Comparison of ENCODE assay signal across 21 cellular contexts in the genomic region with DNA sequence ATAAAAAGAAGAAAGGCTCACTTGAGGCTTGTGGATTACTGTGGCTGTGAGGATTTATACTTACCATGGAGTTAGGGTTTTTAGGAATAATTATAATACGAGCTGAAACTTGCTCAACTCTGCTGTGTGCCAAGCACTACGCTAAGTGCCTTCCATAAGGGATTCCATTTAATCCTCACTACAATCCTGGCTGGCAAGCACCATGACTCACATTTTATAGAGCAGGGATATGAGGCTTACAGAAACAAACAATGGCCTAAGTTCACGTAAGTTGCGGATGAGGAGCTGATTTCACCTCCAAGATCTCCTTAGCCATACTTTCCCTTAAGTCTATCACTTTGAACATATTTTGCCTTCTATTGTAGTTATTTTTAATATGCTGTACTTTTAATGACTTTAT. TPM values are rescaled to one million over a fixed set of nuclear protein-coding genes. Genes with fewer than 3 reads are reported as not detected.
A peak's percentile ranks its signal among the peaks of the same experiment; 100 is the strongest.
DNase-seq lines count a peak whose midpoint lies in the region; ATAC-seq and TF ChIP-seq lines count a peak whose summit lies in the region.
"Had no signal": no experiment of that assay in that cellular context is flagged by ENCODE, and none has a peak within 500 bp of the region (broad histone marks: within the 10 kb centered on the region; RNA-seq: fewer than 3 reads in every experiment).

No MANE protein-coding gene starts in this region.

- no peaks in the 10 kb centered on the region for H3K9me3 Mint-ChIP-seq in activated naive CD4-positive, alpha-beta T cell treated with anti-CD3 and anti-CD28 coated beads, Interleukin-2, amount 10 ng/mL, durations not matched to agents 7 days and 5 days
- H3K9me3 Mint-ChIP-seq: activated naive CD4-positive, alpha-beta T cell treated with anti-CD3 and anti-CD28 coated beads for 36 hours; immature natural killer cell; memory B cell; nephron progenitor cell; T-helper 1 cell treated with Interleukin-12 subunit alpha and Interleukin-12 subunit beta and Interleukin-4 antibody, amounts not matched to agents 30 μg/mL and 1 μg/mL, for 36 hours had no signal

- WGBS in heart left ventricle, 4 donors = 89 to 93% (median 91%) methylated on average over 4 of the region's 4 CpGs

- H3K4me1 ChIP-seq in heart left ventricle = no peaks in the 10 kb centered on the region
- H3K4me1 ChIP-seq: testis had no signal

- DNase-seq in EL (peak; percentile 9), NCI-H226 (peak; percentile 20), renal cortical epithelial cell (ENCODE audit: low read depth) (peak; percentile 42), COLO668 (lab: John Stamatoyannopoulos, UW; ENCODE audit: unreplicated experiment) (no peak), DMS153 (lab: John Stamatoyannopoulos, UW) (no peak), heart left ventricle (no peak)
- DNase-seq in activated naive CD4-positive, alpha-beta T cell treated with anti-CD3 and anti-CD28 coated beads, Interleukin-2, amount 10 ng/mL, durations not matched to agents 7 days and 5 days = no peak
- DNase-seq: activated CD4-positive, alpha-beta T cell treated with anti-CD3 and anti-CD28 coated beads for 1 hour; activated CD8-positive, alpha-beta memory T cell treated with anti-CD3 and anti-CD28 coated beads, Interleukin-2, amount 50 U/mL, for 4 hours; activated naive CD4-positive, alpha-beta T cell treated with anti-CD3 and anti-CD28 coated beads for 36 hours; C1 segment of cervical spinal cord; DND-41; effector CD8-positive, alpha-beta T cell; immature natural killer cell; nephron progenitor cell; retina; testis had no signal

- H3K9me3 ChIP-seq in heart left ventricle = no peaks in the 10 kb centered on the region
- H3K9me3 ChIP-seq: testis had no signal

- TF ChIP-seq CTCF in heart left ventricle (IDR thresholded peaks at IDR 0.05) = no peak

- H3K27me3 Mint-ChIP-seq in activated naive CD4-positive, alpha-beta T cell treated with anti-CD3 and anti-CD28 coated beads, Interleukin-2, amount 10 ng/mL, durations not matched to agents 7 days and 5 days = peaks cover 45% of the 10 kb centered on the region

- no peak overlapping the region for H3K4me3 ChIP-seq in heart left ventricle
- H3K4me3 ChIP-seq: testis had no signal

- TF ChIP-seq POLR2A in heart left ventricle (IDR thresholded peaks at IDR 0.05) = no peak

- no peak overlapping the region for H3K27ac Mint-ChIP-seq in activated naive CD4-positive, alpha-beta T cell treated with anti-CD3 and anti-CD28 coated beads, Interleukin-2, amount 10 ng/mL, durations not matched to agents 7 days and 5 days
- H3K27ac Mint-ChIP-seq: activated naive CD4-positive, alpha-beta T cell treated with anti-CD3 and anti-CD28 coated beads for 36 hours; immature natural killer cell; memory B cell; nephron progenitor cell; T-helper 1 cell treated with Interleukin-12 subunit alpha and Interleukin-12 subunit beta and Interleukin-4 antibody, amounts not matched to agents 30 μg/mL and 1 μg/mL, for 36 hours had no signal

- no peak overlapping the region for H3K27ac ChIP-seq in heart left ventricle
- H3K27ac ChIP-seq: testis had no signal

- H3K36me3 ChIP-seq in heart left ventricle = no peaks in the 10 kb centered on the region

- H3K4me1 Mint-ChIP-seq in activated naive CD4-positive, alpha-beta T cell treated with anti-CD3 and anti-CD28 coated beads, Interleukin-2, amount 10 ng/mL, durations not matched to agents 7 days and 5 days = no peaks in the 10 kb centered on the region
- H3K4me1 Mint-ChIP-seq: immature natural killer cell, memory B cell had no signal

- H3K36me3 Mint-ChIP-seq in activated naive CD4-positive, alpha-beta T cell treated with anti-CD3 and anti-CD28 coated beads, Interleukin-2, amount 10 ng/mL, durations not matched to agents 7 days and 5 days = no peaks in the 10 kb centered on the region
- H3K36me3 Mint-ChIP-seq: immature natural killer cell, memory B cell had no signal

- no peaks in the 10 kb centered on the region for H3K27me3 ChIP-seq in heart left ventricle
- H3K27me3 ChIP-seq: testis had no signal

- CTCF ChIA-PET in activated naive CD4-positive, alpha-beta T cell treated with anti-CD3 and anti-CD28 coated beads, Interleukin-2, amount 10 ng/mL, durations not matched to agents 7 days and 5 days (lab: Charles Lee) = interaction anchor here (0.6 to 1.3 kb wide), 2 partner anchors 39 to 367 kb away, joined by 3 to 4 read pairs; no protein-coding TSS in a partner anchor

- peak; percentile 99 for ATAC-seq in esophagus mucosa
- ATAC-seq in heart left ventricle = no peak
- ATAC-seq: HepG2 had no signal

- no peak overlapping the region for H3K4me3 Mint-ChIP-seq in activated naive CD4-positive, alpha-beta T cell treated with anti-CD3 and anti-CD28 coated beads, Interleukin-2, amount 10 ng/mL, durations not matched to agents 7 days and 5 days
- H3K4me3 Mint-ChIP-seq: activated naive CD4-positive, alpha-beta T cell treated with anti-CD3 and anti-CD28 coated beads for 36 hours; immature natural killer cell; memory B cell; nephron progenitor cell; T-helper 1 cell treated with Interleukin-12 subunit alpha and Interleukin-12 subunit beta and Interleukin-4 antibody, amounts not matched to agents 30 μg/mL and 1 μg/mL, for 36 hours had no signal

- intact Hi-C loops in heart left ventricle (cut with DNase I) = no loop called here

RNA-seq across cellular contexts. Expression of a gene that starts 43.9 kb away (rescaled TPM):
- total RNA-seq in esophagus mucosa = 77.3 TPM
- total RNA-seq in renal cortical epithelial cell = 66.0 and 88.5 TPM in 2 replicates
- 10 to 100 TPM; 43.5 to 77.1 (median 64.0) TPM for total RNA-seq in heart left ventricle
- 100 to 1,000 TPM in 1 of 2 donors, 10 to 100 TPM in 1; 32.9 to 106 TPM for polyA plus RNA-seq in heart left ventricle

Comparison
In these comparisons a context has a peak if more than half of its experiments do, and no peak if none do; other contexts are left out.
1. DNase-seq: peak in EL (single experiment), NCI-H226 (single experiment) and renal cortical epithelial cell (single experiment); none in COLO668 (single experiment), activated naive CD4-positive, alpha-beta T cell treated with anti-CD3 and anti-CD28 coated beads, Interleukin-2, amount 10 ng/mL, durations not matched to agents 7 days and 5 days (single experiment), DMS153 (single experiment) and heart left ventricle (0 of 5).